8 cellular contexts compared by ENCODE assay signal in the genomic region with DNA sequence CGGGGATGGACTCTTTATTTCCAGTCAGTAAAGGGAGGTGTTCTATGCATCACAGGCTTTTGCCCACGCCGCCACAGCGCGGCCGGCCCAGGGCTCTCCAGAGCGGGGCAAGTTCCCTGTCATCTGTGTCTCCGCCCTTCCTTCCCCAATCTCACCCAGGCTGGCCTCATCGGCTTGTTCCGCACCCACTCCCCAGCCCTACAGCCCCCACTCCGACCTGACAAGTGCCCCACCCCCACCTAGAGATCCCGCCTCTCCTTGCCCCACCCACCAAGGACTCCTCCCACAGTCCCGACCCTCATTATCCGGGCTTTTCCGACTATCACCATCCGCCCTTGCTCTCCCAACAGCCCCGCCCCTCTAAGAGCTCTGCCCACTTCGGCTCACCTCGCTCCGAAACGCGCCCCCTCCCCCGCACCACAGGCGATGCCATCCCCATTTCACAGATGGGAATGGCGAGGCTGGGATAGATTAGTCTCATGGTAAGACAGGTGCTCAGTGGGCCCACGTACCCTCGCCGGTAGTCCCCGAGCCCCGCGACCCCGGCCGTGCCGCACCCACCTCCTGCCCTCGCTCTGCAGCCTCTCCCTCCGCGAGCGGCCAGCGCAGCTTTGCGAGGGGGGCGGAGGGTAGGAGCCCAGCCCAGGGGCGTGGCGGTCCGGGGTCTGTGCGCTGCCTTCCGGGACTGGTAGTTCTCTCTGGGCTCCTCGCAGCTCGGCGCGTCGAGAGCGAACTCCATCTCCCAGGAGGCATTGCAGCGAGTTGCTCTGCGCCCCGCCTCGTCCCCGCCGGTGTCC.
DNase-seq lines count a peak whose midpoint lies in the region; ATAC-seq and TF ChIP-seq lines count a peak whose summit lies in the region.

A gene with protein sequence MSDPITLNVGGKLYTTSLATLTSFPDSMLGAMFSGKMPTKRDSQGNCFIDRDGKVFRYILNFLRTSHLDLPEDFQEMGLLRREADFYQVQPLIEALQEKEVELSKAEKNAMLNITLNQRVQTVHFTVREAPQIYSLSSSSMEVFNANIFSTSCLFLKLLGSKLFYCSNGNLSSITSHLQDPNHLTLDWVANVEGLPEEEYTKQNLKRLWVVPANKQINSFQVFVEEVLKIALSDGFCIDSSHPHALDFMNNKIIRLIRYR (minus strand): TSS at position 615 of the 797 bp plus-strand sequence. CDS start 14,072 bp downstream, outside the sequence.

- in situ Hi-C loops in astrocyte of the spinal cord (cut with HindIII; ENCODE audit: low sequenced_read_pairs) = no loop called here

- H3K4me3 ChIP-seq in astrocyte of the spinal cord (ENCODE audit: low read depth, low read length) = peak within 1 kb of the TSS; percentile 87

- DNase-seq in NCI-H2081 treated with DMSO at 0.1 percent for 48 hours (lab: John Stamatoyannopoulos, UW) = peak; percentile 75
- DNase-seq in T1000 (lab: John Stamatoyannopoulos, UW) = peak; percentile 88
- peak; percentile 97 for DNase-seq in astrocyte of the spinal cord (ENCODE audit: low read depth, low spot score)
- peak; percentile 94 to 97 for DNase-seq in hippocampal formation (lab: John Stamatoyannopoulos, UW)
- DNase-seq in retina = peak; percentile 97

- H3K27ac ChIP-seq in 22Rv1 = peak within 1 kb of the TSS; percentile 44

- TF ChIP-seq CTCF in 22Rv1 (IDR thresholded peaks at IDR 0.05) = no peak
- TF ChIP-seq CTCF in astrocyte of the spinal cord (IDR thresholded peaks at IDR 0.05; ENCODE audit: low read depth, low read length) = no peak

- ATAC-seq in GM18519 (IDR thresholded peaks at IDR 0.05; ENCODE audit: low FRiP score, unreplicated experiment) (peak; percentile 97), HG03045 (IDR thresholded peaks at IDR 0.05; ENCODE audit: unreplicated experiment) (peak; percentile 93)

Comparison
In these comparisons a context has a peak if more than half of its experiments do, and no peak if none do; other contexts are left out.
1. Peak in every context shown above with its lines: DNase-seq, ATAC-seq, H3K4me3 ChIP-seq and H3K27ac ChIP-seq.